Comparison of ENCODE assay signal across 17 cellular contexts in genomic region chr7:25303380-25304321, GRCh38.
DNase-seq lines count a peak whose midpoint lies in the region; FAIRE-seq and TF ChIP-seq lines count a peak whose summit lies in the region.
"Had no signal": no experiment of that assay in that cellular context is flagged by ENCODE, and none has a peak within 500 bp of the region (broad histone marks: within the 10 kb centered on the region; RNA-seq: fewer than 3 reads in every experiment).

No MANE protein-coding gene starts in this region.

- no peak overlapping the region for H3K9ac ChIP-seq in GM23248
- H3K9ac ChIP-seq in trophoblast cell (ENCODE audit: low read length), result no peak overlapping the region
- H3K9ac ChIP-seq: KMS-11 had no signal

- intact Hi-C loops in PC-9 (cut with micrococcal nuclease; ENCODE audit: unreplicated experiment), result no loop called here

- no peak overlapping the region for H3K27ac ChIP-seq in GM23248
- H3K27ac ChIP-seq in hepatocyte, result no peak overlapping the region
- peak overlapping the region; percentile 59 for H3K27ac ChIP-seq in trophoblast cell (ENCODE audit: low read depth, low read length)
- no peak overlapping the region for H3K27ac ChIP-seq in PC-9
- H3K27ac ChIP-seq: heart right ventricle, KMS-11 had no signal

- no peak overlapping the region for H3K4ac ChIP-seq in trophoblast cell (ENCODE audit: low read depth, low read length)

- peak overlapping the region; percentile 52 for H2BK5ac ChIP-seq in trophoblast cell (ENCODE audit: low read depth, low read length, poor library complexity)

- H2BK12ac ChIP-seq in trophoblast cell (ENCODE audit: low read length), result peak overlapping the region; percentile 30

- H3K4me1 ChIP-seq in GM23248 (ENCODE audit: insufficient read depth), result no peaks in the 10 kb centered on the region
- H3K4me1 ChIP-seq in hepatocyte (ENCODE audit: insufficient read depth), result peaks cover 3% of the 10 kb centered on the region
- H3K4me1 ChIP-seq in trophoblast cell (ENCODE audit: control insufficient read depth in 1 of 2, insufficient read depth in 2 of 2, low read length in 2 of 2), result peaks cover 7 to 9% of the 10 kb centered on the region in 2 experiments
- no peaks in the 10 kb centered on the region for H3K4me1 ChIP-seq in PC-9 (replicated peaks; ENCODE audit: insufficient read depth)

- POLR2A ChIA-PET in PC-9 (lab: Charles Lee; ENCODE audit: unreplicated experiment), result no interaction called here

- H3K14ac ChIP-seq in trophoblast cell (ENCODE audit: low read length), result no peak overlapping the region

- peak; percentile 61 for FAIRE-seq in TTC549 (lab: Jason Lieb, UNC)

- H4K91ac ChIP-seq in trophoblast cell (ENCODE audit: low read depth, low read length), result no peak overlapping the region

- no peak for TF ChIP-seq CTCF in hepatocyte (IDR thresholded peaks at IDR 0.05; ENCODE audit: poor library complexity)
- TF ChIP-seq CTCF in PC-9 (conservative IDR thresholded peaks at IDR 0.05), result no peak

- H2AFZ ChIP-seq in GM23248 (no peak overlapping the region), hepatocyte (no peak overlapping the region), trophoblast cell (ENCODE audit: insufficient read depth, low read length, poor library complexity) (no peak overlapping the region), PC-9 (no peak overlapping the region)

- H3K79me2 ChIP-seq in GM23248 (ENCODE audit: insufficient read depth) (no peaks in the 10 kb centered on the region), hepatocyte (no peaks in the 10 kb centered on the region), trophoblast cell (ENCODE audit: control insufficient read depth, insufficient read depth, low read length, poor library complexity) (no peaks in the 10 kb centered on the region), PC-9 (ENCODE audit: low read depth) (no peaks in the 10 kb centered on the region)

- no peak overlapping the region for H2AK5ac ChIP-seq in trophoblast cell (ENCODE audit: low read length)

- no peak overlapping the region for H3K18ac ChIP-seq in trophoblast cell (ENCODE audit: low read length)

- H4K8ac ChIP-seq in trophoblast cell (ENCODE audit: low read depth, low read length), result no peak overlapping the region

- in situ Hi-C loops in GM23248 (cut with MboI), result no loop called here

- no peak overlapping the region for H3K4me2 ChIP-seq in GM23248 (ENCODE audit: unreplicated experiment)
- H3K4me2 ChIP-seq in hepatocyte, result peak overlapping the region; percentile 43
- no peak overlapping the region for H3K4me2 ChIP-seq in trophoblast cell (ENCODE audit: low read length)
- no peak overlapping the region for H3K4me2 ChIP-seq in PC-9
- H3K4me2 ChIP-seq: KMS-11 had no signal

- H4K12ac ChIP-seq in trophoblast cell (ENCODE audit: low read depth, low read length), result no peak overlapping the region

- H3K36me3 ChIP-seq in GM23248 (ENCODE audit: low read depth), result no peaks in the 10 kb centered on the region
- H3K36me3 ChIP-seq in hepatocyte (replicated peaks; ENCODE audit: insufficient read depth, low read depth), result no peaks in the 10 kb centered on the region
- H3K36me3 ChIP-seq in trophoblast cell (ENCODE audit: control insufficient read depth in 1 of 2, insufficient read depth in 2 of 2, low read length in 2 of 2), result no peaks in the 10 kb centered on the region
- no peaks in the 10 kb centered on the region for H3K36me3 ChIP-seq in PC-9 (ENCODE audit: low read depth)
- no peaks in the 10 kb centered on the region for H3K36me3 ChIP-seq in MG63
- H3K36me3 ChIP-seq: heart right ventricle had no signal

- BruUV-seq in PC-9 (replicated peaks; lab: Mats Ljungman, UMichigan), result no TSS peak

- H3K9me3 ChIP-seq in GM23248 (ENCODE audit: low read depth), result no peaks in the 10 kb centered on the region
- no peaks in the 10 kb centered on the region for H3K9me3 ChIP-seq in hepatocyte (ENCODE audit: low read depth)
- H3K9me3 ChIP-seq in trophoblast cell (ENCODE audit: insufficient read depth, low read depth, low read length), result no peaks in the 10 kb centered on the region
- no peaks in the 10 kb centered on the region for H3K9me3 ChIP-seq in PC-9 (ENCODE audit: insufficient read depth, low read depth)
- H3K9me3 ChIP-seq in MG63, result no peaks in the 10 kb centered on the region
- H3K9me3 ChIP-seq: heart right ventricle had no signal

- H4K20me1 ChIP-seq in GM23248 (ENCODE audit: insufficient read depth), result no peaks in the 10 kb centered on the region
- no peaks in the 10 kb centered on the region for H4K20me1 ChIP-seq in hepatocyte (ENCODE audit: insufficient read depth, poor library complexity, severe bottlenecking)
- no peaks in the 10 kb centered on the region for H4K20me1 ChIP-seq in PC-9 (ENCODE audit: insufficient read depth)

- WGBS in GM23248 (ENCODE audit: low coverage in 1 of 2, low lambda C conversion rate in 2 of 2, missing lambda C conversion rate in 2 of 2), 2 experiments, result 4 to 5% methylated on average over 4 of the region's 4 CpGs
- WGBS in hepatocyte (ENCODE audit: low lambda C conversion rate, missing lambda C conversion rate), result 56% methylated on average over 4 of the region's 4 CpGs
- WGBS in trophoblast cell (ENCODE audit: extremely low coverage, insufficient coverage, insufficient read length), result no CpG with 5 or more reads among the region's 4 CpGs

- H3K27me3 ChIP-seq in GM23248 (replicated peaks; ENCODE audit: insufficient read depth) (no peaks in the 10 kb centered on the region; the same call in 1 of the 2 replicates), hepatocyte (no peaks in the 10 kb centered on the region), trophoblast cell (ENCODE audit: insufficient read depth, low read length) (no peaks in the 10 kb centered on the region), PC-9 (ENCODE audit: insufficient read depth, low read depth) (peaks cover 92% of the 10 kb centered on the region), MG63 (no peaks in the 10 kb centered on the region; the same call in 1 of the 2 replicates)

- H2BK120ac ChIP-seq in trophoblast cell (ENCODE audit: insufficient read depth, low read length, poor library complexity), result peak overlapping the region; percentile 84

- no peak overlapping the region for H3K4me3 ChIP-seq in GM23248
- H3K4me3 ChIP-seq in hepatocyte, result no peak overlapping the region
- H3K4me3 ChIP-seq in trophoblast cell (ENCODE audit: low read depth, low read length), result no peak overlapping the region
- no peak overlapping the region for H3K4me3 ChIP-seq in PC-9
- H3K4me3 ChIP-seq in MG63, result no peak overlapping the region
- H3K4me3 ChIP-seq: heart right ventricle had no signal

- CTCF ChIA-PET in PC-9 (lab: Charles Lee), result interaction anchor here (0.7 kb wide), 1 partner anchor 322 kb away, joined by 3 read pairs; no protein-coding TSS in a partner anchor

- no peak overlapping the region for H3K23ac ChIP-seq in trophoblast cell (ENCODE audit: low read length)

- peaks cover 6% of the 10 kb centered on the region for H3K79me1 ChIP-seq in trophoblast cell (ENCODE audit: low read length)

- H3K9me2 ChIP-seq in GM23248 (ENCODE audit: insufficient read depth), result no peaks in the 10 kb centered on the region
- no peaks in the 10 kb centered on the region for H3K9me2 ChIP-seq in hepatocyte (replicated peaks; ENCODE audit: insufficient read depth)
- H3K9me2 ChIP-seq in PC-9 (ENCODE audit: insufficient read depth), result no peaks in the 10 kb centered on the region

- DNase-seq in GM23248 (peak; percentile 3), hepatocyte (ENCODE audit: low spot score) (peak; percentile 35), trophoblast cell (no peak), PC-9 (no peak), dedifferentiated amniotic fluid mesenchymal stem cell (ENCODE audit: extremely low spot score) (no peak), globus pallidus (ENCODE audit: low spot score) (no peak), MG63 (no peak)
- DNase-seq: activated B cell treated with CpG ODN at 0.5 μM for 24 hours; C1 segment of cervical spinal cord; GDM1; heart right ventricle; NCI-H146; NCI-H82; stimulated activated CD4-positive, alpha-beta T cell treated with anti-CD3 and anti-CD28 coated beads, Interleukin-4, amount 100 ng/mL, for 4 hours; stimulated activated naive CD8-positive, alpha-beta T cell treated with anti-CD3 and anti-CD28 coated beads, Interleukin-15, Interleukin-2, amounts not matched to agents 100 U/mL and 50 U/mL, for 24 hours had no signal

- no peaks in the 10 kb centered on the region for H3F3A ChIP-seq in GM23248 (ENCODE audit: insufficient read depth)
- H3F3A ChIP-seq in PC-9 (ENCODE audit: insufficient read depth, low read depth), result no peaks in the 10 kb centered on the region

Comparison
In these comparisons a context has a peak if more than half of its experiments do, and no peak if none do; other contexts are left out.
1. DNase-seq: peak in GM23248 (single experiment) and hepatocyte (single experiment); none in trophoblast cell (0 of 2), PC-9 (0 of 2), dedifferentiated amniotic fluid mesenchymal stem cell (single experiment), globus pallidus (single experiment) and MG63 (single experiment).